In genomic region chr12:18476866-18477265, GRCh38 we compare ENCODE assay signal across 18 cellular contexts.
"Had no signal": no experiment of that assay in that cellular context is flagged by ENCODE, and none has a peak within 500 bp of the region (broad histone marks: within the 10 kb centered on the region; RNA-seq: fewer than 3 reads in every experiment).

No MANE protein-coding gene starts in this region.

- H3K27ac ChIP-seq: brain microvascular endothelial cell, heart left ventricle, pancreas had no signal

- H3K36me3 ChIP-seq: brain microvascular endothelial cell, heart left ventricle, pancreas, sigmoid colon had no signal

- DNase-seq: activated naive CD4-positive, alpha-beta T cell; activated naive CD8-positive, alpha-beta T cell treated with anti-CD3 and anti-CD28 coated beads, Interleukin-2, amount 10 ng/mL, durations not matched to agents 7 days and 5 days; activated T-cell treated with anti-CD3 and anti-CD28 coated beads for 4 hours; anterior cingulate cortex; brain microvascular endothelial cell; cortex of kidney; effector CD4-positive, alpha-beta T cell; heart left ventricle; left colon; midbrain; pancreas; sigmoid colon; stimulated activated CD4-positive, alpha-beta T cell treated with anti-CD3 and anti-CD28 coated beads, Interleukin-12 subunit alpha, Interleukin-12 subunit beta, amount 100 ng/mL, for 4 hours had no signal

- H3K4me1 Mint-ChIP-seq: activated naive CD8-positive, alpha-beta T cell treated with anti-CD3 and anti-CD28 coated beads, Interleukin-2, amount 10 ng/mL, durations not matched to agents 7 days and 5 days; central memory CD8-positive, alpha-beta T cell; neural crest cell; stimulated activated memory B cell treated with anti-CD40 and anti-IgM and Interleukin-4, amounts not matched to agents 10 μg/mL and 1 μg/mL and 100 μg/mL, for 72 hours had no signal

- H3K27me3 ChIP-seq: brain microvascular endothelial cell, heart left ventricle, pancreas, sigmoid colon had no signal

- ATAC-seq: activated CD4-positive, CD25-positive, alpha-beta regulatory T cell treated with anti-CD3 and anti-CD28 coated beads, Interleukin-2, amount 50 U/mL, for 24 hours; heart left ventricle; left colon; pancreas; stimulated activated memory B cell treated with anti-CD40 and anti-IgM and Interleukin-4, amounts not matched to agents 10 μg/mL and 1 μg/mL and 100 μg/mL, for 72 hours had no signal

- H3K9me3 Mint-ChIP-seq: activated naive CD8-positive, alpha-beta T cell treated with anti-CD3 and anti-CD28 coated beads, Interleukin-2, amount 10 ng/mL, durations not matched to agents 7 days and 5 days had no signal

- H3K9me3 ChIP-seq: heart left ventricle, pancreas, sigmoid colon had no signal

- H3K4me3 ChIP-seq: heart left ventricle, lung, pancreas, sigmoid colon had no signal

- H3K36me3 Mint-ChIP-seq: activated naive CD8-positive, alpha-beta T cell treated with anti-CD3 and anti-CD28 coated beads, Interleukin-2, amount 10 ng/mL, durations not matched to agents 7 days and 5 days; stimulated activated memory B cell treated with anti-CD40 and anti-IgM and Interleukin-4, amounts not matched to agents 10 μg/mL and 1 μg/mL and 100 μg/mL, for 72 hours had no signal

- H3K27me3 Mint-ChIP-seq: activated naive CD8-positive, alpha-beta T cell treated with anti-CD3 and anti-CD28 coated beads, Interleukin-2, amount 10 ng/mL, durations not matched to agents 7 days and 5 days; central memory CD8-positive, alpha-beta T cell; stimulated activated memory B cell treated with anti-CD40 and anti-IgM and Interleukin-4, amounts not matched to agents 10 μg/mL and 1 μg/mL and 100 μg/mL, for 72 hours had no signal

- H3K27ac Mint-ChIP-seq: activated naive CD8-positive, alpha-beta T cell treated with anti-CD3 and anti-CD28 coated beads, Interleukin-2, amount 10 ng/mL, durations not matched to agents 7 days and 5 days; stimulated activated memory B cell treated with anti-CD40 and anti-IgM and Interleukin-4, amounts not matched to agents 10 μg/mL and 1 μg/mL and 100 μg/mL, for 72 hours had no signal

- H3K4me1 ChIP-seq: heart left ventricle, pancreas had no signal

- H3K4me3 Mint-ChIP-seq: activated naive CD8-positive, alpha-beta T cell treated with anti-CD3 and anti-CD28 coated beads, Interleukin-2, amount 10 ng/mL, durations not matched to agents 7 days and 5 days; central memory CD8-positive, alpha-beta T cell; neural crest cell; stimulated activated memory B cell treated with anti-CD40 and anti-IgM and Interleukin-4, amounts not matched to agents 10 μg/mL and 1 μg/mL and 100 μg/mL, for 72 hours had no signal
